ENCODE assay signal across 1 cellular context in genomic region chr2:112431587-112432295, GRCh38.
TF ChIP-seq lines count a peak whose summit lies in the region.
"Not testable (repeated sequence)": the region's sequence is repeated elsewhere in the genome, so short reads cannot be mapped to it uniquely, and the experiment has no call there.

No MANE protein-coding gene starts in this region.

TF ChIP-seq in HepG2, 621 proteins besides CTCF, POLR2A, EP300 and RAD21:
- not testable (repeated sequence) for TF ChIP-seq ZBTB40 (IDR thresholded peaks at IDR 0.05)
- TF ChIP-seq ZBTB40 (CRISPR knock-in tag; IDR thresholded peaks at IDR 0.05): peak; percentile 81; the same call in 1 of the 2 replicates
